Comparison of ENCODE assay signal across 22 cellular contexts in the genomic region with DNA sequence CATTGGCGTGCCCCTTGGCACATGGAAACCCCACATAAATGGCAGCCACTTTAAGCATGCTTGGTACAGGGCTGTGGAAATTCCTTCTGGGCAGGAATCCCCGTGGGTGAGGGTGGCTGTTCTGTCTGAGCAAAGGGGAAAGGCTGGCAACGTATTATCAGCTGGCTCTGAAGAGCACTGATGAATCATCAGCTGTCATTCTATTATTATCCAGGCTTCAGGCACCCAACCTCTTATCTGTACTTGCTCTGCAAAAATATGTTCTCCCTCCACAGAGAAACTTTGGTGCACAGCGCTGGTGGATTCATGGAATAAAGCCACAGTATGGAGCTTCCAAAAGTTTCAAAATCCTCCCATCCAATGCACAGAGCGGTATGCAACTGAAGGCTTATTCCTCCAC.
DNase-seq lines count a peak whose midpoint lies in the region; ATAC-seq and TF ChIP-seq lines count a peak whose summit lies in the region.
"Had no signal": no experiment of that assay in that cellular context is flagged by ENCODE, and none has a peak within 500 bp of the region (broad histone marks: within the 10 kb centered on the region; RNA-seq: fewer than 3 reads in every experiment).

No MANE protein-coding gene starts in this region.

- no peak for TF ChIP-seq POLR2A in esophagus squamous epithelium (IDR thresholded peaks at IDR 0.05)

- no peaks in the 10 kb centered on the region for H3K36me3 ChIP-seq in BE2C
- no peaks in the 10 kb centered on the region for H3K36me3 ChIP-seq in adipocyte (ENCODE audit: control insufficient read depth, insufficient read depth, low read length, severe bottlenecking)
- no peaks in the 10 kb centered on the region for H3K36me3 ChIP-seq in esophagus squamous epithelium

- intact Hi-C loops in head of caudate nucleus (cut with DNase I) (no loop called here), esophagus squamous epithelium (cut with DNase I) (no loop called here)

- DNase-seq in BE2C (peak; percentile 48), adipocyte (ENCODE audit: low read depth) (no peak), head of caudate nucleus (peak; percentile 11 to 86 (median 48)), myocyte (ENCODE audit: low read depth) (peak; percentile 22), esophagus squamous epithelium (lab: John Stamatoyannopoulos, UW) (no peak)
- no peak for DNase-seq in activated CD8-positive, alpha-beta memory T cell treated with anti-CD3 and anti-CD28 coated beads for 24 hours
- no peak for DNase-seq in central memory CD4-positive, alpha-beta T cell
- DNase-seq: activated CD4-positive, alpha-beta T cell treated with anti-CD3 and anti-CD28 coated beads for 48 hours; activated naive CD4-positive, alpha-beta T cell; COR-L47; MM.1S; mucosa of descending colon; NCI-H2081; NCI-H748 treated with DMSO at 0.1 percent for 48 hours; occipital lobe; PC-3; stimulated activated CD4-positive, alpha-beta T cell treated with anti-CD3 and anti-CD28 coated beads, Interleukin-4, amount 100 ng/mL, for 24 hours; substantia nigra had no signal

- TF ChIP-seq CTCF in BE2C (IDR thresholded peaks at IDR 0.05; ENCODE audit: low read depth, low read length) (no peak), esophagus squamous epithelium (IDR thresholded peaks at IDR 0.05) (no peak)

- no peak overlapping the region for H3K27ac ChIP-seq in esophagus squamous epithelium
- H3K27ac ChIP-seq: dorsolateral prefrontal cortex, SK-N-MC had no signal

- 23 to 51% methylated on average over 4 to 5 of the region's 5 CpGs for WGBS in esophagus squamous epithelium, 2 donors

- H3K4me1 ChIP-seq in BE2C (peaks cover 9% of the 10 kb centered on the region), adipocyte (ENCODE audit: control insufficient read depth, insufficient read depth, low read length) (peaks cover 18% of the 10 kb centered on the region), esophagus squamous epithelium (no peaks in the 10 kb centered on the region)

- peaks cover 6% of the 10 kb centered on the region; the same call in 1 of the 2 replicates for H3K27me3 ChIP-seq in BE2C
- peaks cover 57% of the 10 kb centered on the region for H3K27me3 ChIP-seq in adipocyte (replicated peaks; ENCODE audit: control insufficient read depth, insufficient read depth, low read length)
- no peaks in the 10 kb centered on the region for H3K27me3 ChIP-seq in esophagus squamous epithelium

- no peak overlapping the region for H3K4me3 ChIP-seq in BE2C (ENCODE audit: low read depth, low read length)
- H3K4me3 ChIP-seq in adipocyte (ENCODE audit: low read length) = peak overlapping the region; percentile 33
- H3K4me3 ChIP-seq in esophagus squamous epithelium = no peak overlapping the region
- H3K4me3 ChIP-seq: dorsolateral prefrontal cortex, GM12878, mucosa of descending colon, SK-N-MC had no signal

- ATAC-seq in HG03460 (IDR thresholded peaks at IDR 0.05; ENCODE audit: unreplicated experiment) = no peak
- ATAC-seq: GM12878, mucosa of descending colon, PC-3 had no signal

- H3K9me3 ChIP-seq in BE2C (no peaks in the 10 kb centered on the region), adipocyte (ENCODE audit: control insufficient read depth, low read length) (no peaks in the 10 kb centered on the region), esophagus squamous epithelium (no peaks in the 10 kb centered on the region)
- H3K9me3 ChIP-seq: mucosa of descending colon had no signal

- no peak overlapping the region for H3K9ac ChIP-seq in adipocyte (ENCODE audit: low read length)

Comparison
In these comparisons a context has a peak if more than half of its experiments do, and no peak if none do; other contexts are left out.
1. DNase-seq: peak in BE2C (single experiment), head of caudate nucleus (42 of 42) and myocyte (single experiment); none in adipocyte (single experiment), esophagus squamous epithelium (single experiment), activated CD8-positive, alpha-beta memory T cell treated with anti-CD3 and anti-CD28 coated beads for 24 hours (single experiment) and central memory CD4-positive, alpha-beta T cell (single experiment).